Comparison of ENCODE assay signal across 22 cellular contexts in genomic region chr20:44442298-44443070, GRCh38. TPM values are rescaled to one million over a fixed set of nuclear protein-coding genes. Genes with fewer than 3 reads are reported as not detected.
DNase-seq lines count a peak whose midpoint lies in the region; ATAC-seq, FAIRE-seq and TF ChIP-seq lines count a peak whose summit lies in the region.
"Had no signal": no experiment of that assay in that cellular context is flagged by ENCODE, and none has a peak within 500 bp of the region (broad histone marks: within the 10 kb centered on the region; RNA-seq: fewer than 3 reads in every experiment).

No MANE protein-coding gene starts in this region.

- no peak overlapping the region for H3K27ac ChIP-seq in HepG2 (ENCODE audit: extremely low read length, insufficient read depth, low read length)
- H3K27ac ChIP-seq: 22Rv1, BLaER1, brain microvascular endothelial cell, SK-N-MC had no signal

- peaks cover 62% of the 10 kb centered on the region for H3K4me1 ChIP-seq in HepG2 (ENCODE audit: insufficient read depth, low read length)
- H3K4me1 ChIP-seq: BLaER1 had no signal

- H3K27me3 ChIP-seq in HepG2 (ENCODE audit: control insufficient read depth in 1 of 2, insufficient read depth in 2 of 2, low read length in 2 of 2) = no peaks in the 10 kb centered on the region
- H3K27me3 ChIP-seq: BLaER1, brain microvascular endothelial cell had no signal

- WGBS in HepG2 (ENCODE audit: low lambda C conversion rate) = 10% methylated on average over 12 of the region's 12 CpGs

- POLR2A ChIA-PET in HepG2 (lab: Yijun Ruan, JAX) = interaction anchor here (0.6 to 1.6 kb wide), 5 partner anchors 8 to 816 kb away, joined by 3 to 7 read pairs (median 5); no protein-coding TSS in a partner anchor

- FAIRE-seq in HepG2 (lab: Jason Lieb, UNC) (peak; percentile 47), urothelium cell line (lab: Jason Lieb, UNC) (peak; percentile 35)
- FAIRE-seq: GM12892 had no signal

- peak overlapping the region; percentile 47 for H3K9ac ChIP-seq in HepG2 (ENCODE audit: insufficient read depth, low read depth, low read length)
- H3K9ac ChIP-seq: BLaER1 had no signal

- DNase-seq in SIG-M5 treated with dmso at 0.1 percent for 504 hours (lab: John Stamatoyannopoulos, UW; ENCODE audit: unreplicated experiment) = peak; percentile 77
- no peak for DNase-seq in SIG-M5 (lab: John Stamatoyannopoulos, UW)
- peak; percentile 73 for DNase-seq in SKM-1 (lab: John Stamatoyannopoulos, UW; ENCODE audit: unreplicated experiment)
- DNase-seq in HepG2 (ENCODE audit: low spot score) = no peak
- DNase-seq in urothelium cell line (ENCODE audit: low spot score) = no peak
- no peak for DNase-seq in hippocampal formation (lab: John Stamatoyannopoulos, UW)
- no peak for DNase-seq in superior temporal gyrus (ENCODE audit: extremely low spot score)
- DNase-seq: activated CD4-positive, CD25-positive, alpha-beta regulatory T cell treated with anti-CD3 and anti-CD28 coated beads, Interleukin-2, amount 50 U/mL, for 72 hours; activated CD8-positive, alpha-beta memory T cell treated with anti-CD3 and anti-CD28 coated beads for 24 hours; activated T-cell treated with anti-CD3 and anti-CD28 coated beads, Interleukin-2, amount 50 U/mL, for 72 hours; brain microvascular endothelial cell; cortex of kidney; DMS 273 treated with DMSO at 0.1 percent for 48 hours; NCI-H1694 treated with DMSO at 0.1 percent for 48 hours; NCI-H446; stimulated activated CD4-positive, alpha-beta T cell treated with anti-CD3 and anti-CD28 coated beads, Interleukin-4, amount 100 ng/mL, for 1 hour; T-helper 9 cell had no signal

- no peaks in the 10 kb centered on the region for H3K36me3 ChIP-seq in HepG2 (replicated peaks in 1 of 2; ENCODE audit: control insufficient read depth in 1 of 2, insufficient read depth in 2 of 2, low read length in 2 of 2)
- H3K36me3 ChIP-seq: BLaER1, brain microvascular endothelial cell had no signal

- H3K9me3 ChIP-seq in HepG2 (ENCODE audit: low read length) = no peaks in the 10 kb centered on the region
- H3K9me3 ChIP-seq: BLaER1 had no signal

- peak overlapping the region; percentile 89 for H3K4me2 ChIP-seq in HepG2 (ENCODE audit: low read depth, low read length)
- H3K4me2 ChIP-seq: BLaER1 had no signal

- peak overlapping the region; percentile 21 to 55 (median 28); a peak in 5 of 6 replicates for H3K4me3 ChIP-seq in HepG2 (replicated peaks in 1 of 3; ENCODE audit: insufficient read depth in 1 of 3, low read depth in 2 of 3, low read length in 3 of 3)
- H3K4me3 ChIP-seq: BLaER1, SK-N-MC had no signal

- in situ Hi-C loops in HepG2 (cut with HindIII; ENCODE audit: extremely low pct_ligation_motif_present, low pct_unique_long_range_greater_than_20kb) = no loop called here

- ATAC-seq in HepG2 (peak; percentile 91), HG03521 (IDR thresholded peaks at IDR 0.05; ENCODE audit: unreplicated experiment) (no peak)
- ATAC-seq: activated T-cell treated with anti-CD3 and anti-CD28 coated beads, Interleukin-2, amount 50 U/mL, for 72 hours had no signal

- no peak for TF ChIP-seq POLR2A in HepG2 (IDR thresholded peaks at IDR 0.05; ENCODE audit: insufficient read depth in 1 of 2, low read depth in 2 of 2, low read length in 2 of 2)

- TF ChIP-seq EP300 in HepG2 (IDR thresholded peaks at IDR 0.05; ENCODE audit: low read depth in 2 of 2, low read length in 2 of 2) (no peak), HepG2 (CRISPR knock-in tag; IDR thresholded peaks at IDR 0.05; ENCODE audit: borderline replicate concordance) (peak; percentile 24; the same call in 1 of the 2 replicates)

- peak overlapping the region; percentile 81 for H2AFZ ChIP-seq in HepG2 (ENCODE audit: low read length)

- H4K20me1 ChIP-seq in HepG2 (ENCODE audit: insufficient read depth, low read length) = no peaks in the 10 kb centered on the region
- H4K20me1 ChIP-seq: BLaER1 had no signal

- no TSS peak for BruUV-seq in HepG2 (replicated peaks; lab: Mats Ljungman, UMichigan)

- intact Hi-C loops in HepG2 (cut with micrococcal nuclease; ENCODE audit: unreplicated experiment) = no loop called here

- TF ChIP-seq CTCF in HepG2 (CRISPR knock-in tag; IDR thresholded peaks at IDR 0.05) = no peak

- no peaks in the 10 kb centered on the region for H3K79me2 ChIP-seq in HepG2 (ENCODE audit: insufficient read depth, low read length)

- CTCF ChIA-PET in HepG2 (lab: Yijun Ruan, JAX; ENCODE audit: low intra/inter-chr PET ratio, low total read pairs) = no interaction called here

- no peak for TF ChIP-seq RAD21 in HepG2 (CRISPR knock-in tag; IDR thresholded peaks at IDR 0.05)

TF ChIP-seq in HepG2, 621 proteins besides CTCF, POLR2A, EP300 and RAD21 (continues in another document):
- TF ChIP-seq ZNF773 (CRISPR knock-in tag; IDR thresholded peaks at IDR 0.05; ENCODE audit: borderline replicate concordance) = no peak
- no peak for TF ChIP-seq ZNF776 (CRISPR knock-in tag; IDR thresholded peaks at IDR 0.05)
- TF ChIP-seq PHF21A (CRISPR knock-in tag; IDR thresholded peaks at IDR 0.05) = no peak
- TF ChIP-seq XRCC5 (optimal IDR thresholded peaks at IDR 0.05; ENCODE audit: low read length) = peak; percentile 15
- TF ChIP-seq ZNF432 (CRISPR knock-in tag; IDR thresholded peaks at IDR 0.05; ENCODE audit: borderline replicate concordance) = no peak
- TF ChIP-seq PATZ1 (CRISPR knock-in tag; IDR thresholded peaks at IDR 0.05) = peak; percentile 33; the same call in 1 of the 2 replicates
- TF ChIP-seq RAD51 (IDR thresholded peaks at IDR 0.05; ENCODE audit: borderline replicate concordance) = no peak
- TF ChIP-seq ZNF331 (CRISPR knock-in tag; IDR thresholded peaks at IDR 0.05) = peak; percentile 49; the same call in 1 of the 2 replicates
- no peak for TF ChIP-seq ZNF619 (CRISPR knock-in tag; IDR thresholded peaks at IDR 0.05)
- TF ChIP-seq ETV6 (CRISPR knock-in tag; conservative IDR thresholded peaks at IDR 0.05) = 0 out of 2 replicates have a peak, but pooled peaks have one; percentile 21
- TF ChIP-seq KLF16 (CRISPR knock-in tag; IDR thresholded peaks at IDR 0.05) = 0 out of 4 replicates have a peak, but pooled peaks of 1 of the 2 experiments have one; percentile 12
- 0 out of 2 replicates have a peak, but pooled peaks have one; percentile 27 for TF ChIP-seq ZBTB10 (CRISPR knock-in tag; IDR thresholded peaks at IDR 0.05; ENCODE audit: borderline replicate concordance)

RNA-seq across cellular contexts. Expression of gene TTPAL, which starts 33.2 kb away (rescaled TPM):
- 18.8 and 25.0 TPM in 2 replicates for total RNA-seq in HepG2 (2016; rRNA removed; fragmentation: Illumina TruSeq; extraction: Trizol)
- 5.5 and 6.4 TPM in 2 replicates for total RNA-seq in HepG2 (2016; cell fraction: cytosol; rRNA removed; fragmentation: Illumina TruSeq; extraction: Trizol; ENCODE audit: low read depth)
- total RNA-seq in HepG2 (2016; cell fraction: insoluble cytoplasmic fraction; rRNA removed; fragmentation: Illumina TruSeq; extraction: Trizol) = 18.9 and 20.5 TPM in 2 replicates
- 9.4 and 11.1 TPM in 2 replicates for total RNA-seq in HepG2 (2016; cell fraction: membrane; rRNA removed; fragmentation: Illumina TruSeq; extraction: Trizol)
- total RNA-seq in HepG2 (2016; cell fraction: nucleus; rRNA removed; fragmentation: Illumina TruSeq; extraction: Trizol) = 12.8 and 13.9 TPM in 2 replicates
- 4.3 and 6.5 TPM in 2 replicates for polyA plus RNA-seq in HepG2 (2011; rRNA removed)
- polyA plus RNA-seq in HepG2 (2011; cell fraction: cytosol; rRNA removed) = 2.9 and 4.0 TPM in 2 replicates
- 7.3 and 9.9 TPM in 2 replicates for polyA plus RNA-seq in HepG2 (2011; cell fraction: nucleus; rRNA removed)
- polyA plus RNA-seq in HepG2 (2012) = 6.4 and 9.2 TPM in 2 replicates
- polyA plus RNA-seq in HepG2 (2016; cell fraction: cytosol; fragmentation: Illumina TruSeq; extraction: Trizol; ENCODE audit: low read depth) = 0.79 and 1.3 TPM in 2 replicates
- polyA plus RNA-seq in HepG2 (2016; cell fraction: insoluble cytoplasmic fraction; fragmentation: Illumina TruSeq; extraction: Trizol; ENCODE audit: low read depth) = 16.0 and 18.5 TPM in 2 replicates
- polyA plus RNA-seq in HepG2 (2016; cell fraction: membrane; fragmentation: Illumina TruSeq; extraction: Trizol; ENCODE audit: low read depth) = 3.7 and 4.2 TPM in 2 replicates
- polyA plus RNA-seq in HepG2 (2016; cell fraction: nucleus; fragmentation: Illumina TruSeq; extraction: Trizol; ENCODE audit: insufficient read depth, low read depth) = 19.0 and 22.5 TPM in 2 replicates
- polyA minus RNA-seq in HepG2 (2011; rRNA and poly(A)+ RNA removed; ENCODE audit: low replicate concordance) = 13.1 and 21.0 TPM in 2 replicates
- 5.7 and 6.9 TPM in 2 replicates for polyA minus RNA-seq in HepG2 (2011; cell fraction: cytosol; rRNA and poly(A)+ RNA removed)
- 6.1 and 6.7 TPM in 2 replicates for polyA minus RNA-seq in HepG2 (2011; cell fraction: nucleus; rRNA and poly(A)+ RNA removed)

Comparison
In these comparisons a context has a peak if more than half of its experiments do, and no peak if none do; other contexts are left out.
1. DNase-seq: peak in SIG-M5 treated with dmso at 0.1 percent for 504 hours (single experiment) and SKM-1 (single experiment); none in SIG-M5 (single experiment), HepG2 (single experiment), urothelium cell line (single experiment), hippocampal formation (0 of 2) and superior temporal gyrus (single experiment).